In genomic region chr9:134336174-134336705, GRCh38 we compare ENCODE assay signal across 27 cellular contexts. TPM values are rescaled to one million over a fixed set of nuclear protein-coding genes. Genes with fewer than 3 reads are reported as not detected.
DNase-seq lines count a peak whose midpoint lies in the region; ATAC-seq, FAIRE-seq and TF ChIP-seq lines count a peak whose summit lies in the region.
"Had no signal": no experiment of that assay in that cellular context is flagged by ENCODE, and none has a peak within 500 bp of the region (broad histone marks: within the 10 kb centered on the region; RNA-seq: fewer than 3 reads in every experiment).

No MANE protein-coding gene starts in this region.

- no peaks in the 10 kb centered on the region for H3K4me1 Mint-ChIP-seq in activated naive CD4-positive, alpha-beta T cell treated with anti-CD3 and anti-CD28 coated beads for 36 hours (ENCODE audit: low read depth)
- H3K4me1 Mint-ChIP-seq in Calu3 (ENCODE audit: low read depth, unreplicated experiment), result peaks cover 9% of the 10 kb centered on the region

- H3K4me3 Mint-ChIP-seq in activated naive CD4-positive, alpha-beta T cell treated with anti-CD3 and anti-CD28 coated beads for 36 hours, result no peak overlapping the region
- no peak overlapping the region for H3K4me3 Mint-ChIP-seq in Calu3 (ENCODE audit: low read depth, unreplicated experiment)
- H3K4me3 Mint-ChIP-seq: activated B cell treated with CpG ODN at 0.5 μM for 24 hours; activated T-helper 1 cell treated with anti-CD3 and anti-CD28 coated beads, Interleukin-12 subunit alpha, Interleukin-12 subunit beta, Interleukin-2, Interleukin-4 antibody, amounts not matched to agents 30 ng/mL and 10 ng/mL and 1 ng/mL, durations not matched to agents 14 hours and 24 hours and 36 hours; natural killer cell had no signal

- CTCF ChIA-PET in activated naive CD4-positive, alpha-beta T cell treated with anti-CD3 and anti-CD28 coated beads for 36 hours (lab: Charles Lee), result no interaction called here
- CTCF ChIA-PET in Calu3 (lab: Charles Lee), result no interaction called here

- H3K4me1 ChIP-seq in colonic mucosa, result peaks cover 56% of the 10 kb centered on the region
- peaks cover 97% of the 10 kb centered on the region for H3K4me1 ChIP-seq in mucosa of descending colon (ENCODE audit: low read depth)
- H3K4me1 ChIP-seq in small intestine (ENCODE audit: control insufficient read depth in 2 of 2, insufficient read depth in 1 of 2, low read depth in 1 of 2, low read length in 1 of 2), result peaks cover 32 to 35% of the 10 kb centered on the region in 2 donors

- no peak for FAIRE-seq in small intestine (lab: Jason Lieb, UNC)
- FAIRE-seq: bronchial epithelial cell had no signal

- TF ChIP-seq CTCF in colonic mucosa (IDR thresholded peaks at IDR 0.05), result no peak
- no peak for TF ChIP-seq CTCF in mucosa of descending colon (IDR thresholded peaks at IDR 0.05)
- TF ChIP-seq CTCF in Calu3 (IDR thresholded peaks at IDR 0.05; ENCODE audit: unreplicated experiment), result no peak

- H3K27me3 Mint-ChIP-seq in activated naive CD4-positive, alpha-beta T cell treated with anti-CD3 and anti-CD28 coated beads for 36 hours (ENCODE audit: low read depth), result no peaks in the 10 kb centered on the region
- no peaks in the 10 kb centered on the region for H3K27me3 Mint-ChIP-seq in Calu3 (ENCODE audit: unreplicated experiment)
- H3K27me3 Mint-ChIP-seq: activated B cell treated with CpG ODN at 0.5 μM for 24 hours had no signal

- H3K36me3 Mint-ChIP-seq in activated naive CD4-positive, alpha-beta T cell treated with anti-CD3 and anti-CD28 coated beads for 36 hours (ENCODE audit: low read depth), result no peaks in the 10 kb centered on the region
- H3K36me3 Mint-ChIP-seq in Calu3 (ENCODE audit: insufficient read depth, unreplicated experiment), result no peaks in the 10 kb centered on the region
- H3K36me3 Mint-ChIP-seq: natural killer cell had no signal

- H3K36me3 ChIP-seq in colonic mucosa, result no peaks in the 10 kb centered on the region
- H3K36me3 ChIP-seq in mucosa of descending colon (ENCODE audit: low read depth), result no peaks in the 10 kb centered on the region
- H3K36me3 ChIP-seq in small intestine (ENCODE audit: control insufficient read depth in 2 of 2, insufficient read depth in 2 of 2, low read length in 2 of 2), result no peaks in the 10 kb centered on the region
- H3K36me3 ChIP-seq: BE2C, MG63, ovary had no signal

- WGBS in small intestine, 3 donors, result 15 to 49% (median 31%) methylated on average over 16 of the region's 16 CpGs

- BruUV-seq in Calu3 (replicated peaks; lab: Mats Ljungman, UMichigan), result no TSS peak

- H3K9ac ChIP-seq in colonic mucosa (ENCODE audit: low read depth in 2 of 2, low read length in 2 of 2), result peak overlapping the region; percentile 30 to 70

- no peaks in the 10 kb centered on the region for H3K9me3 ChIP-seq in colonic mucosa
- no peaks in the 10 kb centered on the region for H3K9me3 ChIP-seq in mucosa of descending colon
- no peaks in the 10 kb centered on the region for H3K9me3 ChIP-seq in small intestine (ENCODE audit: control insufficient read depth, low read depth)
- H3K9me3 ChIP-seq: BE2C, MG63, ovary had no signal

- ATAC-seq in mucosa of descending colon, result peak; percentile 41
- ATAC-seq: natural killer cell had no signal

- DNase-seq in CD1c-positive myeloid dendritic cell (ENCODE audit: extremely low spot score), result peak; percentile 23
- DNase-seq in colonic mucosa, result peak; percentile 57
- peak in 2 of 3 donors; percentile 56 to 57 for DNase-seq in mucosa of descending colon
- DNase-seq in small intestine, result peak; percentile 78
- DNase-seq in SHP77 treated with DMSO at 0.1 percent for 48 hours (lab: John Stamatoyannopoulos, UW), result no peak
- no peak for DNase-seq in activated naive CD4-positive, alpha-beta T cell treated with anti-CD3 and anti-CD28 coated beads for 36 hours
- no peak for DNase-seq in NCI-H524 treated with DMSO at 0.1 percent for 48 hours (lab: John Stamatoyannopoulos, UW)
- DNase-seq in Calu3, result no peak
- DNase-seq: activated B cell treated with CpG ODN at 0.5 μM for 24 hours; activated naive CD4-positive, alpha-beta T cell treated with anti-CD3 and anti-CD28 coated beads, Interleukin-2, amount 50 U/mL, for 16 hours; amygdala; BE2C; DND-41; effector memory CD4-positive, alpha-beta T cell; HCEC 1CT; head of caudate nucleus; KG1; MG63; natural killer cell; NCI-H1105 treated with DMSO at 0.1 percent for 48 hours; NCI-H2029 treated with DMSO at 0.1 percent for 48 hours; NCI-H526 treated with DMSO at 0.1 percent for 48 hours; ovary; PC-9; stimulated activated CD4-positive, alpha-beta T cell treated with anti-CD3 and anti-CD28 coated beads, Interleukin-2, amount 100 ng/mL, for 48 hours had no signal

- intact Hi-C loops in colonic mucosa (cut with DNase I), result no loop called here
- intact Hi-C loops in mucosa of descending colon (cut with DNase I, micrococcal nuclease), result no loop called here
- intact Hi-C loops in activated naive CD4-positive, alpha-beta T cell treated with anti-CD3 and anti-CD28 coated beads for 36 hours (cut with micrococcal nuclease), result no loop called here
- intact Hi-C loops in Calu3 (cut with micrococcal nuclease; ENCODE audit: unreplicated experiment), result no loop called here

- H3K9me3 Mint-ChIP-seq in activated naive CD4-positive, alpha-beta T cell treated with anti-CD3 and anti-CD28 coated beads for 36 hours, result no peaks in the 10 kb centered on the region
- no peaks in the 10 kb centered on the region for H3K9me3 Mint-ChIP-seq in Calu3 (ENCODE audit: low read depth, unreplicated experiment)
- H3K9me3 Mint-ChIP-seq: activated B cell treated with CpG ODN at 0.5 μM for 24 hours; activated T-helper 1 cell treated with anti-CD3 and anti-CD28 coated beads, Interleukin-12 subunit alpha, Interleukin-12 subunit beta, Interleukin-2, Interleukin-4 antibody, amounts not matched to agents 30 ng/mL and 10 ng/mL and 1 ng/mL, durations not matched to agents 14 hours and 24 hours and 36 hours; natural killer cell had no signal

- no peak overlapping the region for H3K4me3 ChIP-seq in colonic mucosa
- no peak overlapping the region for H3K4me3 ChIP-seq in mucosa of descending colon
- H3K4me3 ChIP-seq in small intestine (ENCODE audit: low read depth in 1 of 2, low read length in 2 of 2), result peak overlapping the region in 1 of 2 donors; percentile 32
- H3K4me3 ChIP-seq: MG63, ovary, PC-9 had no signal

- no peak overlapping the region for H3K27ac Mint-ChIP-seq in activated naive CD4-positive, alpha-beta T cell treated with anti-CD3 and anti-CD28 coated beads for 36 hours
- no peak overlapping the region for H3K27ac Mint-ChIP-seq in Calu3 (ENCODE audit: unreplicated experiment)
- H3K27ac Mint-ChIP-seq: activated B cell treated with CpG ODN at 0.5 μM for 24 hours; activated T-helper 1 cell treated with anti-CD3 and anti-CD28 coated beads, Interleukin-12 subunit alpha, Interleukin-12 subunit beta, Interleukin-2, Interleukin-4 antibody, amounts not matched to agents 30 ng/mL and 10 ng/mL and 1 ng/mL, durations not matched to agents 14 hours and 24 hours and 36 hours; natural killer cell had no signal

- H3K27ac ChIP-seq in colonic mucosa (peak overlapping the region; percentile 54), small intestine (ENCODE audit: low read depth in 1 of 2, low read length in 1 of 2) (peak overlapping the region; percentile 84 to 94)
- H3K27ac ChIP-seq: PC-9 had no signal

- H3K27me3 ChIP-seq in colonic mucosa (no peaks in the 10 kb centered on the region), small intestine (ENCODE audit: control insufficient read depth in 2 of 2, insufficient read depth in 2 of 2, low read length in 2 of 2) (no peaks in the 10 kb centered on the region)
- H3K27me3 ChIP-seq: BE2C, MG63, ovary had no signal

RNA-seq across cellular contexts. Expression of gene RXRA, which starts 10.0 kb away (rescaled TPM):
- total RNA-seq in colonic mucosa, result 10 to 100 TPM; 68.2 to 72.0 TPM
- total RNA-seq in mucosa of descending colon, result 100 to 1,000 TPM in 1 of 3 donors, 10 to 100 TPM in 2; 75.2 to 101 (median 85.3) TPM
- polyA plus RNA-seq in small intestine, result 10 to 100 TPM; 30.8 to 48.3 (median 34.7) TPM
- total RNA-seq in activated naive CD4-positive, alpha-beta T cell treated with anti-CD3 and anti-CD28 coated beads for 36 hours, result 1 to 10 TPM; 2.1 to 2.2 TPM
- 15.0 and 20.4 TPM in 2 replicates for total RNA-seq in Calu3 (2022)

Comparison
In these comparisons a context has a peak if more than half of its experiments do, and no peak if none do; other contexts are left out.
1. DNase-seq: peak in CD1c-positive myeloid dendritic cell (single experiment), colonic mucosa (single experiment), mucosa of descending colon (2 of 3) and small intestine (single experiment); none in SHP77 treated with DMSO at 0.1 percent for 48 hours (single experiment), activated naive CD4-positive, alpha-beta T cell treated with anti-CD3 and anti-CD28 coated beads for 36 hours (single experiment), NCI-H524 treated with DMSO at 0.1 percent for 48 hours (single experiment) and Calu3 (single experiment).